ENCODE assay signal across 2 cellular contexts in the genomic region with DNA sequence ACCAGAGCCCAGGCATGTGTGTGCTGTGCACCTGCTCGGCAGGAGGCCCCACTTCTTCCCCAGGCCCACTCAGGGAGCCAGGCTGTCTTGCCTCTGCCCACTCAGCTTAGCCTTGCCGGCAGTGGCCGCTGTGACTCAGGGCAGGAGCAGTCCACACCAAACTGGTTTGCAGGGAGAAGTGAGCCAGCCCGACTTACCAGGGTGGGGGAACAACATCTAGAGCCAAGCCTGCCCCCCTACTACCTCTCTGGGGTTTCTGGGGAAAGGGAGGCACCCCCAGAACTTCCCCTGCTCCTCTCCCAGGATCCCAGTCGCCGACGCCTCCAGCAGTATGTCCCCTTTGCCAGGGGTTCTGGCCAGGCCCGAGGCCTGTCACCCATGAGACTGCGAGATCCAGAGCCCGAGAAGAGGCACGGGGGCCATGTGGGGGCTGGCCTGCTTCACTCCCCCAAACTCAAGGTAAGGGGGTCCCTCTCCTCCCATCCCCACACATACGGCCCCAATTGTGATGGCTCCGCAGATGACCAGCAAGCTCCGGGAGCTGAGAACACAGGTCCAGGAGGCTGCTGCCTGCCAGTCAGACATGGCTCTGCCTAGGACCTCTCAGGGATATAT.
TF ChIP-seq lines count a peak whose summit lies in the region.

No MANE protein-coding gene starts in this region.

TF ChIP-seq in IMR-90, 13 proteins besides CTCF, POLR2A, EP300 and RAD21:
- TF ChIP-seq MAZ (IDR thresholded peaks at IDR 0.05; ENCODE audit: borderline replicate concordance, low read depth, low read length) = no peak
- TF ChIP-seq BHLHE40 (IDR thresholded peaks at IDR 0.05; ENCODE audit: low read depth, low read length) = no peak
- TF ChIP-seq CHD1 (IDR thresholded peaks at IDR 0.05; ENCODE audit: low read depth, low read length) = no peak
- no peak for TF ChIP-seq MXI1 (IDR thresholded peaks at IDR 0.05; ENCODE audit: borderline replicate concordance, low read depth, low read length)
- TF ChIP-seq FOS (IDR thresholded peaks at IDR 0.05; ENCODE audit: low read depth, low read length) = no peak
- TF ChIP-seq MAFK (IDR thresholded peaks at IDR 0.05; ENCODE audit: low read depth, low read length) = no peak
- TF ChIP-seq RCOR1 (IDR thresholded peaks at IDR 0.05; ENCODE audit: insufficient replicate concordance, low read length) = no peak
- no peak for TF ChIP-seq SMC3 (IDR thresholded peaks at IDR 0.05; ENCODE audit: low read depth, low read length)
- TF ChIP-seq RFX5 (IDR thresholded peaks at IDR 0.05; ENCODE audit: low read depth, low read length) = no peak
- TF ChIP-seq CEBPB (IDR thresholded peaks at IDR 0.05; ENCODE audit: low read depth, low read length) = no peak
- TF ChIP-seq NFE2L2 (IDR thresholded peaks at IDR 0.05; ENCODE audit: low read depth, low read length) = no peak
- TF ChIP-seq ELK1 (IDR thresholded peaks at IDR 0.05; ENCODE audit: borderline replicate concordance, low read depth, low read length) = no peak
- TF ChIP-seq, protein P1, sequence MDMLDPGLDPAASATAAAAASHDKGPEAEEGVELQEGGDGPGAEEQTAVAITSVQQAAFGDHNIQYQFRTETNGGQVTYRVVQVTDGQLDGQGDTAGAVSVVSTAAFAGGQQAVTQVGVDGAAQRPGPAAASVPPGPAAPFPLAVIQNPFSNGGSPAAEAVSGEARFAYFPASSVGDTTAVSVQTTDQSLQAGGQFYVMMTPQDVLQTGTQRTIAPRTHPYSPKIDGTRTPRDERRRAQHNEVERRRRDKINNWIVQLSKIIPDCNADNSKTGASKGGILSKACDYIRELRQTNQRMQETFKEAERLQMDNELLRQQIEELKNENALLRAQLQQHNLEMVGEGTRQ (IDR thresholded peaks at IDR 0.05; ENCODE audit: low read depth, low read length) = no peak

TF ChIP-seq in H1, 55 proteins besides CTCF, POLR2A, EP300 and RAD21:
- TF ChIP-seq, protein P2, sequence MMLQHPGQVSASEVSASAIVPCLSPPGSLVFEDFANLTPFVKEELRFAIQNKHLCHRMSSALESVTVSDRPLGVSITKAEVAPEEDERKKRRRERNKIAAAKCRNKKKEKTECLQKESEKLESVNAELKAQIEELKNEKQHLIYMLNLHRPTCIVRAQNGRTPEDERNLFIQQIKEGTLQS (IDR thresholded peaks at IDR 0.05; ENCODE audit: insufficient read depth, low read depth, low read length) = no peak
- no peak for TF ChIP-seq ASH2L (IDR thresholded peaks at IDR 0.05; ENCODE audit: low read length)
- TF ChIP-seq SAP30 (IDR thresholded peaks at IDR 0.05; ENCODE audit: insufficient read depth, insufficient replicate concordance, low read length) = no peak
- TF ChIP-seq CBX5 (IDR thresholded peaks at IDR 0.05; ENCODE audit: low read depth, low read length) = no peak
- no peak for TF ChIP-seq SP1 (IDR thresholded peaks at IDR 0.05; ENCODE audit: low read depth, low read length)
- no peak for TF ChIP-seq KDM1A (IDR thresholded peaks at IDR 0.05; ENCODE audit: borderline replicate concordance, low read length)
- TF ChIP-seq TEAD4 (IDR thresholded peaks at IDR 0.05; ENCODE audit: low read depth, low read length) = no peak
- TF ChIP-seq SP4 (IDR thresholded peaks at IDR 0.05; ENCODE audit: low read length) = no peak
- TF ChIP-seq SP2 (IDR thresholded peaks at IDR 0.05; ENCODE audit: low read length) = no peak
- no peak for TF ChIP-seq MAX (IDR thresholded peaks at IDR 0.05)
- TF ChIP-seq RNF2 (IDR thresholded peaks at IDR 0.05; ENCODE audit: borderline replicate concordance, low read depth, low read length, missing control alignments, poor library complexity, severe bottlenecking) = no peak
- TF ChIP-seq NRF1 (IDR thresholded peaks at IDR 0.05; ENCODE audit: low read depth, low read length) = no peak
- TF ChIP-seq SIRT6 (IDR thresholded peaks at IDR 0.05; ENCODE audit: low read length) = no peak
- TF ChIP-seq EGR1 (IDR thresholded peaks at IDR 0.05; ENCODE audit: borderline replicate concordance, low read depth, low read length) = no peak
- TF ChIP-seq SUZ12 (IDR thresholded peaks at IDR 0.05; ENCODE audit: low read length) = no peak
